Comparison of ENCODE assay signal across 10 cellular contexts in the genomic region with DNA sequence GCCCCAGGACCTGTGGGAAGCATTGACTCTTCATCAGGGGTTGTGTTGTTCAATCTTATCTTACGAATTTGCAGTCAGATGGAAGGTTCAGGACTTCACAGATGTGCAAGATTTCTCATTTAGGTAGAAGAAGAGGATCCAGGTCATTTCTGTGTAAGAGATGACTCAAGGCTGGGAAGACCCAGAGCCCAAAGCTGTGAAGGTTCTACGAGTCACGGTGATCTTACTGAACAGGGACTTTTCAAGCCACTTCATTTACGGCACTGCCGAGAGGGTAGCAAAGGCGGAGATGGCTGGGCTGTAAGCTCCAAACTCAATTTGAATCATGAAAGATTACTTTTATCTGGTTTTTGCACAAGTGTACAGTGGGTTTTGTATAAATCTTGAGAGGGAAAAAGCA.
DNase-seq lines count a peak whose midpoint lies in the region; ATAC-seq and TF ChIP-seq lines count a peak whose summit lies in the region.
"Had no signal": no experiment of that assay in that cellular context is flagged by ENCODE, and none has a peak within 500 bp of the region (broad histone marks: within the 10 kb centered on the region; RNA-seq: fewer than 3 reads in every experiment).

No MANE protein-coding gene starts in this region.

- no peaks in the 10 kb centered on the region for H3K36me3 ChIP-seq in CD8-positive, alpha-beta T cell (ENCODE audit: insufficient read depth, low read length)
- H3K36me3 ChIP-seq: BLaER1 had no signal

- no peaks in the 10 kb centered on the region for H3K9me3 Mint-ChIP-seq in CD8-positive, alpha-beta T cell
- H3K9me3 Mint-ChIP-seq: nephron had no signal

- no peak overlapping the region for H3K27ac ChIP-seq in CD8-positive, alpha-beta T cell (ENCODE audit: low read depth, low read length)
- H3K27ac ChIP-seq: BLaER1 had no signal

- H3K27me3 ChIP-seq in CD8-positive, alpha-beta T cell (ENCODE audit: insufficient read depth, low read length) = no peaks in the 10 kb centered on the region
- H3K27me3 ChIP-seq: BLaER1 had no signal

- POLR2A ChIA-PET in CD8-positive, alpha-beta T cell (lab: Charles Lee) = no interaction called here

- TF ChIP-seq CTCF in CD8-positive, alpha-beta T cell (IDR thresholded peaks at IDR 0.05) = no peak

- intact Hi-C loops in CD8-positive, alpha-beta T cell (cut with DNase I, micrococcal nuclease) = no loop called here

- peak; percentile 6 to 18 for DNase-seq in stimulated activated CD4-positive, alpha-beta T cell treated with anti-CD3 and anti-CD28 coated beads, Interleukin-15, amount 100 ng/mL, for 48 hours (ENCODE audit: low read depth in 2 of 2)
- DNase-seq in stimulated activated CD4-positive, alpha-beta T cell treated with anti-CD3 and anti-CD28 coated beads, Interleukin-12 subunit alpha, Interleukin-12 subunit beta, amount 100 ng/mL, for 4 hours = no peak
- no peak for DNase-seq in dedifferentiated amniotic fluid mesenchymal stem cell (ENCODE audit: extremely low spot score)
- DNase-seq in CD8-positive, alpha-beta T cell = no peak

- ATAC-seq in GM21723 (IDR thresholded peaks at IDR 0.05; ENCODE audit: unreplicated experiment) (peak; percentile 65), HG03442 (IDR thresholded peaks at IDR 0.05; ENCODE audit: unreplicated experiment) (peak; percentile 80), GM21737 (IDR thresholded peaks at IDR 0.05; ENCODE audit: unreplicated experiment) (no peak), HG03097 (IDR thresholded peaks at IDR 0.05; ENCODE audit: low FRiP score, unreplicated experiment) (no peak)
- ATAC-seq in CD8-positive, alpha-beta T cell = no peak

- H3K4me3 ChIP-seq in CD8-positive, alpha-beta T cell (ENCODE audit: low read depth, low read length) = no peak overlapping the region
- H3K4me3 ChIP-seq: BLaER1 had no signal

- no peaks in the 10 kb centered on the region for H3K36me3 Mint-ChIP-seq in CD8-positive, alpha-beta T cell

- peaks cover 23% of the 10 kb centered on the region for H3K27me3 Mint-ChIP-seq in CD8-positive, alpha-beta T cell (ENCODE audit: low read depth)

- H3K27ac Mint-ChIP-seq in CD8-positive, alpha-beta T cell = no peak overlapping the region
- H3K27ac Mint-ChIP-seq: nephron had no signal

- H3K4me1 Mint-ChIP-seq in CD8-positive, alpha-beta T cell (ENCODE audit: low read depth) = no peaks in the 10 kb centered on the region
- H3K4me1 Mint-ChIP-seq: nephron had no signal

- H3K4me1 ChIP-seq in CD8-positive, alpha-beta T cell (ENCODE audit: insufficient read depth, low read length) = no peaks in the 10 kb centered on the region
- H3K4me1 ChIP-seq: BLaER1 had no signal

- no peak overlapping the region for H3K4me3 Mint-ChIP-seq in CD8-positive, alpha-beta T cell
- H3K4me3 Mint-ChIP-seq: nephron had no signal

- no peaks in the 10 kb centered on the region for H3K9me3 ChIP-seq in CD8-positive, alpha-beta T cell (ENCODE audit: low read length)
- H3K9me3 ChIP-seq: BLaER1 had no signal

- CTCF ChIA-PET in CD8-positive, alpha-beta T cell (lab: Charles Lee) = no interaction called here

Comparison
In these comparisons a context has a peak if more than half of its experiments do, and no peak if none do; other contexts are left out.
1. DNase-seq: peak in stimulated activated CD4-positive, alpha-beta T cell treated with anti-CD3 and anti-CD28 coated beads, Interleukin-15, amount 100 ng/mL, for 48 hours (2 of 2); none in stimulated activated CD4-positive, alpha-beta T cell treated with anti-CD3 and anti-CD28 coated beads, Interleukin-12 subunit alpha, Interleukin-12 subunit beta, amount 100 ng/mL, for 4 hours (single experiment), dedifferentiated amniotic fluid mesenchymal stem cell (single experiment) and CD8-positive, alpha-beta T cell (0 of 7).
2. ATAC-seq: peak in GM21723 (single experiment) and HG03442 (single experiment); none in GM21737 (single experiment), HG03097 (single experiment) and CD8-positive, alpha-beta T cell (single experiment).